ENCODE assay signal across 13 cellular contexts in the genomic region with DNA sequence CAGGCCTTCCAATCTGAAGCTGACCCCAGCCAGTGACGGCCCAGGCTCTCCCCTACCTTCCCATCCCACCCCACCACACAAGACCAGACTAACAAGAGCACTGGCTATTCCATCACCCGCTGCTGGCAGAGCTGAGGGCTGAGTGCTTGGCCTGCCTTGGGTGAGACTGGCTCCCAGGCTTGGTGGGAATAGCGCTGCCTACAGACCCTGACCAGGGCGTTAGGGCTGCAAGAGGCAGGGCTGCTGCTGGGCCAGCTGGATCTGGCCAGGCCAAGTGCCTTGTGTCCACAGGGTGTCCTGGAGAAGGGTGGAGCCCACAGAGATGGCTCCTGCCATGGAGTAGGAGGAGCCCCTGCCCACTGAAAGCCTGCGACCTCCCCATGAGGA. TPM values are rescaled to one million over a fixed set of nuclear protein-coding genes. Genes with fewer than 3 reads are reported as not detected.
A peak's percentile ranks its signal among the peaks of the same experiment; 100 is the strongest.
DNase-seq lines count a peak whose midpoint lies in the region; ATAC-seq and TF ChIP-seq lines count a peak whose summit lies in the region.
"Had no signal": no experiment of that assay in that cellular context is flagged by ENCODE, and none has a peak within 500 bp of the region (broad histone marks: within the 10 kb centered on the region; RNA-seq: fewer than 3 reads in every experiment).

No MANE protein-coding gene starts in this region.

- H3K9me3 ChIP-seq in suprapubic skin (no peaks in the 10 kb centered on the region), thyroid gland (no peaks in the 10 kb centered on the region)
- H3K9me3 ChIP-seq: SJCRH30 had no signal

- H3K27me3 ChIP-seq in layer of hippocampus (ENCODE audit: control insufficient read depth, insufficient read depth, low read length): no peaks in the 10 kb centered on the region
- no peaks in the 10 kb centered on the region for H3K27me3 ChIP-seq in suprapubic skin
- no peaks in the 10 kb centered on the region for H3K27me3 ChIP-seq in thyroid gland
- H3K27me3 ChIP-seq: SJCRH30 had no signal

- TF ChIP-seq POLR2A in suprapubic skin (IDR thresholded peaks at IDR 0.05) (no peak), thyroid gland (IDR thresholded peaks at IDR 0.05) (no peak)

- peak overlapping the region; percentile 69 for H3K27ac ChIP-seq in layer of hippocampus (ENCODE audit: low read depth, low read length)
- no peak overlapping the region for H3K27ac ChIP-seq in suprapubic skin
- H3K27ac ChIP-seq in thyroid gland: no peak overlapping the region
- H3K27ac ChIP-seq: SJCRH30 had no signal

- no peaks in the 10 kb centered on the region for H3K36me3 ChIP-seq in suprapubic skin
- no peaks in the 10 kb centered on the region for H3K36me3 ChIP-seq in thyroid gland
- H3K36me3 ChIP-seq: SJCRH30 had no signal

- ATAC-seq in HG02885 (IDR thresholded peaks at IDR 0.05; ENCODE audit: poor library complexity, unreplicated experiment): peak; percentile 14
- ATAC-seq: K562; natural killer cell treated with Interleukin-12 subunit alpha and Interleukin-12 subunit beta and Interleukin-15 and Interleukin-18, amount 100 ng/mL, for 72 hours had no signal

- WGBS in suprapubic skin: 94% methylated on average over 5 of the region's 5 CpGs
- WGBS in thyroid gland, 2 donors: 93 to 100% methylated on average over 2 to 5 of the region's 5 CpGs

- intact Hi-C loops in thyroid gland (cut with DNase I): no loop called here

- DNase-seq in activated CD8-positive, alpha-beta memory T cell treated with anti-CD3 and anti-CD28 coated beads, Interleukin-2, amount 50 U/mL, for 48 hours: peak; percentile 48
- DNase-seq in suprapubic skin (ENCODE audit: low spot score in 2 of 2): peak; percentile 59 to 74
- no peak for DNase-seq in NCI-H2081 treated with DMSO at 0.1 percent for 48 hours (lab: John Stamatoyannopoulos, UW)
- DNase-seq in thyroid gland: no peak
- DNase-seq in NCI-H510A (lab: John Stamatoyannopoulos, UW): no peak
- DNase-seq: activated CD4-positive, CD25-positive, alpha-beta regulatory T cell treated with anti-CD3 and anti-CD28 coated beads, Interleukin-2, amount 50 U/mL, for 72 hours; NCI-H226; stimulated activated naive CD4-positive, alpha-beta T cell had no signal

- H3K4me3 ChIP-seq in suprapubic skin (no peak overlapping the region), thyroid gland (replicated peaks in 1 of 3) (no peak overlapping the region)
- H3K4me3 ChIP-seq: K562 had no signal

- TF ChIP-seq EP300 in suprapubic skin (IDR thresholded peaks at IDR 0.05): no peak

- H3K4me1 ChIP-seq in suprapubic skin: peaks cover 9% of the 10 kb centered on the region
- H3K4me1 ChIP-seq in thyroid gland: peaks cover 4 to 5% of the 10 kb centered on the region in 2 donors

- TF ChIP-seq CTCF in suprapubic skin (IDR thresholded peaks at IDR 0.05): no peak
- TF ChIP-seq CTCF in thyroid gland (IDR thresholded peaks at IDR 0.05): no peak

RNA-seq across cellular contexts. Expression of gene ANGPTL2, which starts 31.6 kb away (rescaled TPM):
- total RNA-seq in suprapubic skin (10 to 100 TPM; 17.3 to 21.3 (median 19.8) TPM), thyroid gland (10 to 100 TPM in 2 of 4 donors, 1 to 10 TPM in 2; 5.9 to 12.6 (median 8.7) TPM)
- total RNA-seq: K562; natural killer cell treated with Interleukin-12 subunit alpha and Interleukin-12 subunit beta and Interleukin-15 and Interleukin-18, amount 100 ng/mL, for 72 hours had no signal

Comparison
In these comparisons a context has a peak if more than half of its experiments do, and no peak if none do; other contexts are left out.
1. DNase-seq: peak in activated CD8-positive, alpha-beta memory T cell treated with anti-CD3 and anti-CD28 coated beads, Interleukin-2, amount 50 U/mL, for 48 hours (single experiment) and suprapubic skin (2 of 2); none in NCI-H2081 treated with DMSO at 0.1 percent for 48 hours (single experiment), thyroid gland (0 of 2) and NCI-H510A (single experiment).